10 cellular contexts compared by ENCODE assay signal in genomic region chr10:48604039-48604407, GRCh38. TPM values are rescaled to one million over a fixed set of nuclear protein-coding genes. Genes with fewer than 3 reads are reported as not detected.
DNase-seq lines count a peak whose midpoint lies in the region; ATAC-seq and TF ChIP-seq lines count a peak whose summit lies in the region.
"Had no signal": no experiment of that assay in that cellular context is flagged by ENCODE, and none has a peak within 500 bp of the region (broad histone marks: within the 10 kb centered on the region; RNA-seq: fewer than 3 reads in every experiment).

No MANE protein-coding gene starts in this region.

- H3K4me3 Mint-ChIP-seq in memory B cell (peak overlapping the region; percentile 72), type B pancreatic cell (no peak overlapping the region)
- no peak overlapping the region for H3K4me3 Mint-ChIP-seq in CD4-positive, alpha-beta T cell

- H3K9me3 Mint-ChIP-seq in memory B cell = no peaks in the 10 kb centered on the region
- H3K9me3 Mint-ChIP-seq in type B pancreatic cell = no peaks in the 10 kb centered on the region
- H3K9me3 Mint-ChIP-seq in CD4-positive, alpha-beta T cell = no peaks in the 10 kb centered on the region

- peak; percentile 40 for DNase-seq in activated CD8-positive, alpha-beta memory T cell treated with anti-CD3 and anti-CD28 coated beads for 24 hours
- no peak for DNase-seq in activated CD8-positive, alpha-beta memory T cell treated with anti-CD3 and anti-CD28 coated beads, Interleukin-2, amount 50 U/mL, for 48 hours
- DNase-seq in mammary epithelial cell (no peak), memory B cell (ENCODE audit: low spot score in 2 of 2) (no peak), type B pancreatic cell (ENCODE audit: extremely low spot score, unreplicated experiment) (peak; percentile 42), omental fat pad (ENCODE audit: low spot score) (no peak), DMS153 (lab: John Stamatoyannopoulos, UW) (no peak)
- no peak for DNase-seq in CD4-positive, alpha-beta T cell
- DNase-seq: activated gamma-delta T cell had no signal

- TF ChIP-seq CTCF in mammary epithelial cell (conservative IDR thresholded peaks at IDR 0.05 in 1 of 2, IDR thresholded peaks at IDR 0.05 in 1 of 2; ENCODE audit: extremely low read depth in 1 of 2, insufficient read depth in 1 of 2, low read depth in 1 of 2, low read length in 2 of 2) = no peak
- TF ChIP-seq CTCF in type B pancreatic cell (conservative IDR thresholded peaks at IDR 0.05) = no peak
- TF ChIP-seq CTCF in CD4-positive, alpha-beta T cell (IDR thresholded peaks at IDR 0.05) = no peak
- no peak for TF ChIP-seq CTCF in omental fat pad (IDR thresholded peaks at IDR 0.05)

- no peak overlapping the region for H3K27ac ChIP-seq in mammary epithelial cell (ENCODE audit: insufficient read depth, low read depth, low read length)
- H3K27ac ChIP-seq in CD4-positive, alpha-beta T cell (ENCODE audit: low read depth, low read length) = no peak overlapping the region
- H3K27ac ChIP-seq: left lung had no signal

- H3K36me3 Mint-ChIP-seq in memory B cell (no peaks in the 10 kb centered on the region), type B pancreatic cell (no peaks in the 10 kb centered on the region)
- no peaks in the 10 kb centered on the region for H3K36me3 Mint-ChIP-seq in CD4-positive, alpha-beta T cell (ENCODE audit: low read depth)

- BruUV-seq in mammary epithelial cell (replicated peaks; lab: Mats Ljungman, UMichigan) = no TSS peak

- peaks cover 59% of the 10 kb centered on the region for H3K79me2 ChIP-seq in mammary epithelial cell (ENCODE audit: insufficient read depth, low read length)

- peak overlapping the region; percentile 62 to 94 (median 77) for H3K4me3 ChIP-seq in mammary epithelial cell (replicated peaks in 1 of 3; ENCODE audit: insufficient read depth in 1 of 3, low read depth in 2 of 3, low read length in 3 of 3)

- H3K4me1 Mint-ChIP-seq in memory B cell = peaks cover 20% of the 10 kb centered on the region
- no peaks in the 10 kb centered on the region for H3K4me1 Mint-ChIP-seq in type B pancreatic cell (ENCODE audit: unreplicated experiment)
- no peaks in the 10 kb centered on the region for H3K4me1 Mint-ChIP-seq in CD4-positive, alpha-beta T cell (ENCODE audit: low read depth)

- whole genome bisulfite sequencing in mammary epithelial cell (ENCODE audit: low coverage, missing lambda C conversion rate) = 90% methylated on average over 6 of the region's 7 CpGs

- H3K4me1 ChIP-seq in mammary epithelial cell (ENCODE audit: insufficient read depth, low read length) = peaks cover 55% of the 10 kb centered on the region

- H3K27me3 Mint-ChIP-seq in memory B cell = peaks cover 5% of the 10 kb centered on the region
- H3K27me3 Mint-ChIP-seq in type B pancreatic cell = peaks cover 59% of the 10 kb centered on the region
- H3K27me3 Mint-ChIP-seq in CD4-positive, alpha-beta T cell = peaks cover 46% of the 10 kb centered on the region

- H3K4me2 ChIP-seq in mammary epithelial cell (ENCODE audit: insufficient read depth, low read depth, low read length) = peak overlapping the region; percentile 92

- POLR2A ChIA-PET in CD4-positive, alpha-beta T cell (lab: Charles Lee) = no interaction called here

- H3K27me3 ChIP-seq in mammary epithelial cell (ENCODE audit: insufficient read depth, low read length) = no peaks in the 10 kb centered on the region
- peaks cover 31% of the 10 kb centered on the region for H3K27me3 ChIP-seq in CD4-positive, alpha-beta T cell (ENCODE audit: control insufficient read depth, insufficient read depth, low read length)

- no peaks in the 10 kb centered on the region for H3K36me3 ChIP-seq in mammary epithelial cell (ENCODE audit: insufficient read depth, low read length)
- H3K36me3 ChIP-seq: left lung had no signal

- no peak overlapping the region for H3K27ac Mint-ChIP-seq in memory B cell
- no peak overlapping the region for H3K27ac Mint-ChIP-seq in type B pancreatic cell
- H3K27ac Mint-ChIP-seq in CD4-positive, alpha-beta T cell = no peak overlapping the region

- no peaks in the 10 kb centered on the region for H3K9me3 ChIP-seq in mammary epithelial cell (replicated peaks; ENCODE audit: insufficient read depth, low read length)
- H3K9me3 ChIP-seq in CD4-positive, alpha-beta T cell (ENCODE audit: control insufficient read depth, low read length) = no peaks in the 10 kb centered on the region
- H3K9me3 ChIP-seq: left lung had no signal

- H3K9ac ChIP-seq in mammary epithelial cell (ENCODE audit: insufficient read depth, low read length) = no peak overlapping the region

- H4K20me1 ChIP-seq in mammary epithelial cell (ENCODE audit: insufficient read depth, low read length) = no peaks in the 10 kb centered on the region

- ATAC-seq in memory B cell (ENCODE audit: low read depth) = no peak
- ATAC-seq in CD4-positive, alpha-beta T cell (ENCODE audit: poor library complexity) = no peak
- ATAC-seq in omental fat pad (ENCODE audit: low FRiP score) = no peak

- H2AFZ ChIP-seq in mammary epithelial cell (ENCODE audit: low read depth, low read length) = peak overlapping the region; percentile 90

- in situ Hi-C loops in mammary epithelial cell (cut with MboI; ENCODE audit: low sequenced_read_pairs in 2 of 2) = no loop called here

- dilution Hi-C loops in mammary epithelial cell (cut with HindIII; ENCODE audit: low sequenced_read_pairs) = no loop called here

- intact Hi-C loops in mammary epithelial cell (cut with micrococcal nuclease) = no loop called here
- intact Hi-C loops in CD4-positive, alpha-beta T cell (cut with DNase I, micrococcal nuclease) = no loop called here

- CTCF ChIA-PET in mammary epithelial cell (lab: Charles Lee; ENCODE audit: low non-redundant PET) = interaction anchor here (1.2 kb wide), 1 partner anchor 52 kb away, joined by 28 read pairs; no protein-coding TSS in a partner anchor
- CTCF ChIA-PET in CD4-positive, alpha-beta T cell (lab: Charles Lee) = no interaction called here

RNA-seq across cellular contexts. Expression of gene ARHGAP22, which starts 0.8 kb away (rescaled TPM):
- 10 to 100 TPM; 32.7 to 44.3 TPM for total RNA-seq in mammary epithelial cell
- 10.1 TPM for polyA plus RNA-seq in mammary epithelial cell
- 9.8 TPM for polyA minus RNA-seq in mammary epithelial cell
- 4.1 and 5.1 TPM in 2 replicates for total RNA-seq in type B pancreatic cell (ENCODE audit: low replicate concordance)
- total RNA-seq in CD4-positive, alpha-beta T cell = not detected
- 10 to 100 TPM in 2 of 4 donors, 1 to 10 TPM in 2; 3.2 to 24.0 (median 9.9) TPM for total RNA-seq in omental fat pad

Comparison
In these comparisons a context has a peak if more than half of its experiments do, and no peak if none do; other contexts are left out.
1. DNase-seq: peak in activated CD8-positive, alpha-beta memory T cell treated with anti-CD3 and anti-CD28 coated beads for 24 hours (single experiment) and type B pancreatic cell (single experiment); none in activated CD8-positive, alpha-beta memory T cell treated with anti-CD3 and anti-CD28 coated beads, Interleukin-2, amount 50 U/mL, for 48 hours (single experiment), mammary epithelial cell (single experiment), memory B cell (0 of 2), CD4-positive, alpha-beta T cell (0 of 10), omental fat pad (single experiment) and DMS153 (single experiment).